ENCODE assay signal across 17 cellular contexts in genomic region chr5:5645891-5646290, GRCh38.
"Had no signal": no experiment of that assay in that cellular context is flagged by ENCODE, and none has a peak within 500 bp of the region (broad histone marks: within the 10 kb centered on the region; RNA-seq: fewer than 3 reads in every experiment).

No MANE protein-coding gene starts in this region.

- DNase-seq: KBM-7, MG63, NCI-H1092, NCI-H1105 treated with DMSO at 0.1 percent for 48 hours, NCI-H1417 treated with DMSO at 0.1 percent for 48 hours, NCI-H146, NCI-H1694 treated with DMSO at 0.1 percent for 48 hours, NCI-H1930, NCI-H2081, NCI-H2107, NCI-H2227 treated with DMSO at 0.1 percent for 48 hours, NCI-H526 treated with DMSO at 0.1 percent for 48 hours, NCI-H748 treated with DMSO at 0.1 percent for 48 hours, SHP77, SK-N-SH, SW 1271 had no signal

- H3K36me3 ChIP-seq: MG63 had no signal

- H3K4me2 ChIP-seq: SK-N-SH had no signal

- H3K9me3 ChIP-seq: MG63, SK-N-SH had no signal

- H3K27ac ChIP-seq: RWPE1 had no signal

- H3K4me3 ChIP-seq: MG63 had no signal

- H3K9me2 ChIP-seq: SK-N-SH had no signal

- H3K9ac ChIP-seq: SK-N-SH had no signal
